ENCODE assay signal across 1 cellular context in the genomic region with DNA sequence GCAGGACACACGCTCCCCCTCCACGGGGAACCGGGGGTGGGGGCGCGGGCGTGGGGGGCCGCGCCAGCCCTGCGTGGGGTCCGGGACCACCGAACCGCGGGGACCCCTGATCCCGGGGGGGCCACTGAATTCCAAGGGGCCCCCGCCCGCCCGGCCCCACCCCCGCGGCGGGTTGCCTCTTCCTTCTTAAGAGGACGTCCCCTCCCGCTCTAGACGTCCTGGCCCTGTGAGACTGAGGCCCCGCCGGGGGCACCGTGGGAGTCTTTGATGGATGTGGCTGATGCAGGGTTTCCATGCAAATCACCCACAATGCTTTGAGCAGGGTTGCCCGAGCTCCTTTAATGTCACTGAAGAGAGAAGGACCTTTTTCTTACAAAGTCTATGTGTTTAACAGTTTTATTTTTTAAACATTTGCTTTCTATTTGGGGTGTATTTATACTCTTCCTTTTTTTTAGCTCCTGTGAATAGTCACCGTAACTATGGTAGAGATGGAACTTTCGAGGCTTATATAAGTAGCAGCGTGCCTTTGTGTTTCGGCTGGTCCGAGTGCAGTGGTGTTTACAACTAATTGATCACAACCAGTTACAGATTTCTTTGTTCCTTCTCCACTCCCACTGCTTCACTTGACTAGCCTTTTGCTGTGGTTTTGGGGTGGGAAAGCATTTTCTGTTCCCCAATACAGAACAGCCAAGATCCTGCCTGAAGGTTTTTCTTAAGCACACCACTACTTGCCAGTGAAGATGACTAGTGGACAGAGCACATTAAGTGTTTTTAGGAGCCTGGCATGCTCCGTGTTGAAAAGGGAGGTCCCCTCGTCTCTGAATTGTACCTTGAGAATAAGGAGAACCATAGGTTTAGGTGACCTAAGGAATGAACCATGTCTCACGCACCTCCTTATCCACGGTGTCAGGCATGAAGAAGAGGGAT.
TF ChIP-seq lines count a peak whose summit lies in the region.

No MANE protein-coding gene starts in this region.

TF ChIP-seq in IMR-90, 13 proteins besides CTCF, POLR2A, EP300 and RAD21 (continued from another document):
- no peak for TF ChIP-seq SMC3 (IDR thresholded peaks at IDR 0.05; ENCODE audit: low read depth, low read length)
